ENCODE assay signal across 10 cellular contexts in genomic region chr3:129560931-129561594, GRCh38. TPM values are rescaled to one million over a fixed set of nuclear protein-coding genes. Genes with fewer than 3 reads are reported as not detected.
DNase-seq lines count a peak whose midpoint lies in the region; ATAC-seq and TF ChIP-seq lines count a peak whose summit lies in the region.
"Had no signal": no experiment of that assay in that cellular context is flagged by ENCODE, and none has a peak within 500 bp of the region (broad histone marks: within the 10 kb centered on the region; RNA-seq: fewer than 3 reads in every experiment).

No MANE protein-coding gene starts in this region.

- H3K27me3 ChIP-seq in left lung = no peaks in the 10 kb centered on the region

- H3K4me1 Mint-ChIP-seq in stimulated activated naive CD8-positive, alpha-beta T cell treated with anti-CD3 and anti-CD28 coated beads, Interleukin-15, amount 100 ng/mL, for 72 hours = peaks cover 7% of the 10 kb centered on the region

- H3K27ac Mint-ChIP-seq in stimulated activated naive CD8-positive, alpha-beta T cell treated with anti-CD3 and anti-CD28 coated beads, Interleukin-15, amount 100 ng/mL, for 72 hours = no peak overlapping the region

- DNase-seq in HK-2 (ENCODE audit: unreplicated experiment) (peak; percentile 61), caudate nucleus (lab: John Stamatoyannopoulos, UW) (peak in 33 of 61 donors; percentile 5 to 63 (median 27)), left lung (peak; percentile 76 to 85), NCI-H187 treated with DMSO at 0.1 percent for 48 hours (lab: John Stamatoyannopoulos, UW) (no peak)
- no peak for DNase-seq in stimulated activated naive CD8-positive, alpha-beta T cell treated with anti-CD3 and anti-CD28 coated beads, Interleukin-15, amount 100 ng/mL, for 72 hours
- no peak for DNase-seq in stimulated activated CD8-positive, alpha-beta memory T cell treated with anti-CD3 and anti-CD28 coated beads, Interleukin-4, amount 100 ng/mL, for 48 hours

- no peak for TF ChIP-seq CTCF in left lung (IDR thresholded peaks at IDR 0.05)

- H3K27me3 Mint-ChIP-seq in stimulated activated naive CD8-positive, alpha-beta T cell treated with anti-CD3 and anti-CD28 coated beads, Interleukin-15, amount 100 ng/mL, for 72 hours = no peaks in the 10 kb centered on the region

- intact Hi-C loops in left lung (cut with DNase I) = no loop called here

- ATAC-seq in left lung (peak; percentile 74), GM21423 (IDR thresholded peaks at IDR 0.05; ENCODE audit: unreplicated experiment) (no peak), HG02852 (IDR thresholded peaks at IDR 0.05; ENCODE audit: unreplicated experiment) (no peak)
- ATAC-seq in stimulated activated naive CD8-positive, alpha-beta T cell treated with anti-CD3 and anti-CD28 coated beads, Interleukin-15, amount 100 ng/mL, for 72 hours = peak; percentile 16

- no peak overlapping the region for H3K4me3 Mint-ChIP-seq in stimulated activated naive CD8-positive, alpha-beta T cell treated with anti-CD3 and anti-CD28 coated beads, Interleukin-15, amount 100 ng/mL, for 72 hours

- H3K4me1 ChIP-seq in left lung = peaks cover 29 to 52% of the 10 kb centered on the region in 2 donors

- no peaks in the 10 kb centered on the region for H3K9me3 ChIP-seq in left lung

- H3K36me3 ChIP-seq in left lung = peaks cover 0 to 98% of the 10 kb centered on the region in 2 donors

- H3K27ac ChIP-seq in caudate nucleus (ENCODE audit: low read depth, low read length) (peak overlapping the region; percentile 30), left lung (peak overlapping the region; percentile 70 to 87)

- no peaks in the 10 kb centered on the region for H3K9me3 Mint-ChIP-seq in stimulated activated naive CD8-positive, alpha-beta T cell treated with anti-CD3 and anti-CD28 coated beads, Interleukin-15, amount 100 ng/mL, for 72 hours

- H3K4me3 ChIP-seq in left lung = no peak overlapping the region

RNA-seq across cellular contexts. Expression of gene H1-8, which starts 18.1 kb away (rescaled TPM):
- total RNA-seq in left lung = not detected
- total RNA-seq: glomerular endothelial cell; T-helper 2 cell treated with Interferon-gamma antibody and Interleukin-4, amounts not matched to agents 100 ng/mL and 5 ng/mL, for 36 hours had no signal

RNA-seq across cellular contexts. Expression of gene RHO, which starts 32.6 kb away (rescaled TPM):
- total RNA-seq in left lung = not detected
- total RNA-seq: glomerular endothelial cell; T-helper 2 cell treated with Interferon-gamma antibody and Interleukin-4, amounts not matched to agents 100 ng/mL and 5 ng/mL, for 36 hours had no signal

RNA-seq across cellular contexts. Expression of gene PLXND1, which starts 45.4 kb away (rescaled TPM):
- total RNA-seq in left lung = 100 to 1,000 TPM; 198 to 259 TPM

Comparison
In these comparisons a context has a peak if more than half of its experiments do, and no peak if none do; other contexts are left out.
1. DNase-seq: peak in HK-2 (single experiment), caudate nucleus (33 of 61) and left lung (2 of 2); none in stimulated activated naive CD8-positive, alpha-beta T cell treated with anti-CD3 and anti-CD28 coated beads, Interleukin-15, amount 100 ng/mL, for 72 hours (0 of 2), stimulated activated CD8-positive, alpha-beta memory T cell treated with anti-CD3 and anti-CD28 coated beads, Interleukin-4, amount 100 ng/mL, for 48 hours (single experiment) and NCI-H187 treated with DMSO at 0.1 percent for 48 hours (single experiment).
2. ATAC-seq: peak in left lung (single experiment) and stimulated activated naive CD8-positive, alpha-beta T cell treated with anti-CD3 and anti-CD28 coated beads, Interleukin-15, amount 100 ng/mL, for 72 hours (single experiment); none in GM21423 (single experiment) and HG02852 (single experiment).